20 cellular contexts compared by ENCODE assay signal in the genomic region with DNA sequence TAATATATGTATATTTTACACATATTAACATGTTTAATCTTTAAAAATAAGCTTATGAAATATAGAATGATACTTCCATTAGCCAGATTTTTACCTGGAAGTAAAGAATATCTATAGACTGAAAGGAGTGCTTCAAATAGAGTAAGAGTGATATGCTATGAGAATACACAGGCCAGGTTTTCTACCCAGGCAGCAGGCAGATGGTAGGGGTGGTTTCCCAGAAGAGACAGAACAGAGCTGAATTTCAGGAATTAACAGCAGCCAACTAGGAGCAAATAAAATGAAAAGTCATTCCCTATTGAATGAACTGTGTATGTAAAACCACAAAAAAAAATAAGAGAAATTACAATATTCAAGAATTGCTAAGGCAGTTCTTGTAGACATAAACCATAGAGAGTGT.
DNase-seq lines count a peak whose midpoint lies in the region; ATAC-seq and TF ChIP-seq lines count a peak whose summit lies in the region.
"Had no signal": no experiment of that assay in that cellular context is flagged by ENCODE, and none has a peak within 500 bp of the region (broad histone marks: within the 10 kb centered on the region; RNA-seq: fewer than 3 reads in every experiment).

No MANE protein-coding gene starts in this region.

- H3K4me3 ChIP-seq in HCT116 (replicated peaks in 1 of 2; ENCODE audit: low read depth in 1 of 2, low read length in 2 of 2), result no peak overlapping the region
- H3K4me3 ChIP-seq: GM12878, GM23248 had no signal

- TF ChIP-seq RAD21 in HCT116 (IDR thresholded peaks at IDR 0.05; ENCODE audit: low read depth), result no peak

- peaks cover 7% of the 10 kb centered on the region for H3K4me1 Mint-ChIP-seq in glutamatergic neuron (ENCODE audit: low read depth, unreplicated experiment)
- H3K4me1 Mint-ChIP-seq: IgD-negative memory B cell had no signal

- no peaks in the 10 kb centered on the region for H3K79me2 ChIP-seq in HCT116 (ENCODE audit: insufficient read depth, low read length)

- H2AFZ ChIP-seq in HCT116 (ENCODE audit: low read depth, low read length, poor library complexity, severe bottlenecking), result peak overlapping the region; percentile 59
- H2AFZ ChIP-seq: GM23248 had no signal

- POLR2A ChIA-PET in HCT116 (lab: Charles Lee), result no interaction called here

- DNase-seq in DMS 273 (lab: John Stamatoyannopoulos, UW; ENCODE audit: unreplicated experiment) (peak; percentile 80), HCT116 (ENCODE audit: low read depth, low spot score) (no peak), NCI-H2171 treated with DMSO at 0.1 percent for 48 hours (lab: John Stamatoyannopoulos, UW) (peak; percentile 69), glutamatergic neuron (peak; percentile 15), germinal center (ENCODE audit: low spot score) (no peak), NCI-H1417 (lab: John Stamatoyannopoulos, UW) (no peak), Right ventricle myocardium inferior (ENCODE audit: missing footprints) (no peak)
- DNase-seq: 8988T; Caco-2; CD4-positive, alpha-beta T cell; DMS79 treated with DMSO at 0.1 percent for 48 hours; GM23248; HCEC 1CT; HFFc6; KBM-7 had no signal

- no peak overlapping the region for H3K27ac ChIP-seq in HCT116 (ENCODE audit: low read depth, low read length)
- H3K27ac ChIP-seq: C4-2B, GM23248 had no signal

- H3K9ac ChIP-seq in HCT116 (ENCODE audit: low read length), result no peak overlapping the region
- H3K9ac ChIP-seq: GM23248 had no signal

- peak overlapping the region; percentile 81 for H3K27ac Mint-ChIP-seq in glutamatergic neuron (ENCODE audit: unreplicated experiment)
- H3K27ac Mint-ChIP-seq: CD4-positive, alpha-beta T cell; HFFc6; IgD-negative memory B cell had no signal

- H3K27me3 ChIP-seq in HCT116 (ENCODE audit: insufficient read depth, low read length), result no peaks in the 10 kb centered on the region

- H3K9me2 ChIP-seq in HCT116 (ENCODE audit: insufficient read depth), result no peaks in the 10 kb centered on the region

- H3K36me3 Mint-ChIP-seq in glutamatergic neuron (ENCODE audit: unreplicated experiment), result no peaks in the 10 kb centered on the region
- H3K36me3 Mint-ChIP-seq: IgD-negative memory B cell had no signal

- H3K9me3 Mint-ChIP-seq in glutamatergic neuron (ENCODE audit: unreplicated experiment), result no peaks in the 10 kb centered on the region
- H3K9me3 Mint-ChIP-seq: CD4-positive, alpha-beta T cell had no signal

- ATAC-seq in HCT116, result no peak
- no peak for ATAC-seq in HG03442 (IDR thresholded peaks at IDR 0.05; ENCODE audit: unreplicated experiment)
- ATAC-seq in Right ventricle myocardium inferior, result no peak
- ATAC-seq: GM12878, HepG2 had no signal

- H3K4me3 Mint-ChIP-seq in glutamatergic neuron (ENCODE audit: unreplicated experiment), result no peak overlapping the region
- H3K4me3 Mint-ChIP-seq: CD4-positive, alpha-beta T cell; HFFc6; IgD-negative memory B cell had no signal

- TF ChIP-seq POLR2A in HCT116 (IDR thresholded peaks at IDR 0.05; ENCODE audit: borderline replicate concordance, extremely low read depth, insufficient read depth, insufficient read length), result no peak

- TF ChIP-seq CTCF in HCT116 (IDR thresholded peaks at IDR 0.05 in 2 of 3, conservative IDR thresholded peaks at IDR 0.05 in 1 of 3; ENCODE audit: borderline replicate concordance in 1 of 3, insufficient read depth in 1 of 3, low read depth in 2 of 3, low read length in 2 of 3), result no peak
- TF ChIP-seq CTCF in glutamatergic neuron (IDR thresholded peaks at IDR 0.05; ENCODE audit: partially characterized antibody, unreplicated experiment), result no peak

- intact Hi-C loops in HCT116 (cut with micrococcal nuclease), result no loop called here
- intact Hi-C loops in Right ventricle myocardium inferior (cut with DNase I), result no loop called here

- RAD21 ChIA-PET in HCT116 (lab: Charles Lee; ENCODE audit: low non-redundant PET in 1 of 2, low total read pairs in 2 of 2, uncharacterized antibody in 2 of 2, unreplicated experiment in 2 of 2), result no interaction called here

- no peaks in the 10 kb centered on the region for H3K27me3 Mint-ChIP-seq in glutamatergic neuron (ENCODE audit: unreplicated experiment)
- H3K27me3 Mint-ChIP-seq: CD4-positive, alpha-beta T cell; IgD-negative memory B cell had no signal

- no peaks in the 10 kb centered on the region for H3K4me1 ChIP-seq in HCT116 (ENCODE audit: control insufficient read depth in 1 of 2, insufficient read depth in 2 of 2, low read length in 2 of 2)
- H3K4me1 ChIP-seq: Caco-2 had no signal

- H3K4me2 ChIP-seq in HCT116 (ENCODE audit: low read length), result no peak overlapping the region

- no peaks in the 10 kb centered on the region for H3K36me3 ChIP-seq in HCT116 (ENCODE audit: control insufficient read depth in 1 of 2, insufficient read depth in 2 of 2, low read length in 2 of 2)

- CTCF ChIA-PET in HCT116 (lab: Charles Lee), result no interaction called here

- H3K9me3 ChIP-seq in HCT116 (ENCODE audit: control insufficient read depth in 1 of 2, insufficient read depth in 1 of 2, low read depth in 1 of 2, low read length in 2 of 2), result no peaks in the 10 kb centered on the region
- H3K9me3 ChIP-seq: Caco-2 had no signal

- BruUV-seq in HCT116 (replicated peaks; lab: Mats Ljungman, UMichigan), result no TSS peak

- H4K20me1 ChIP-seq in HCT116 (ENCODE audit: insufficient read depth), result no peaks in the 10 kb centered on the region

TF ChIP-seq in HCT116, 20 proteins besides CTCF, POLR2A, EP300 and RAD21:
- TF ChIP-seq, protein P1, sequence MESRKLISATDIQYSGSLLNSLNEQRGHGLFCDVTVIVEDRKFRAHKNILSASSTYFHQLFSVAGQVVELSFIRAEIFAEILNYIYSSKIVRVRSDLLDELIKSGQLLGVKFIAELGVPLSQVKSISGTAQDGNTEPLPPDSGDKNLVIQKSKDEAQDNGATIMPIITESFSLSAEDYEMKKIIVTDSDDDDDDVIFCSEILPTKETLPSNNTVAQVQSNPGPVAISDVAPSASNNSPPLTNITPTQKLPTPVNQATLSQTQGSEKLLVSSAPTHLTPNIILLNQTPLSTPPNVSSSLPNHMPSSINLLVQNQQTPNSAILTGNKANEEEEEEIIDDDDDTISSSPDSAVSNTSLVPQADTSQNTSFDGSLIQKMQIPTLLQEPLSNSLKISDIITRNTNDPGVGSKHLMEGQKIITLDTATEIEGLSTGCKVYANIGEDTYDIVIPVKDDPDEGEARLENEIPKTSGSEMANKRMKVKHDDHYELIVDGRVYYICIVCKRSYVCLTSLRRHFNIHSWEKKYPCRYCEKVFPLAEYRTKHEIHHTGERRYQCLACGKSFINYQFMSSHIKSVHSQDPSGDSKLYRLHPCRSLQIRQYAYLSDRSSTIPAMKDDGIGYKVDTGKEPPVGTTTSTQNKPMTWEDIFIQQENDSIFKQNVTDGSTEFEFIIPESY (IDR thresholded peaks at IDR 0.05; ENCODE audit: extremely low read depth, insufficient replicate concordance, low read length), result no peak
- TF ChIP-seq, protein P2, sequence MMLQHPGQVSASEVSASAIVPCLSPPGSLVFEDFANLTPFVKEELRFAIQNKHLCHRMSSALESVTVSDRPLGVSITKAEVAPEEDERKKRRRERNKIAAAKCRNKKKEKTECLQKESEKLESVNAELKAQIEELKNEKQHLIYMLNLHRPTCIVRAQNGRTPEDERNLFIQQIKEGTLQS (IDR thresholded peaks at IDR 0.05), result no peak
- TF ChIP-seq ELF1 (IDR thresholded peaks at IDR 0.05; ENCODE audit: borderline replicate concordance, low read depth) (no peak), YY1 (IDR thresholded peaks at IDR 0.05; ENCODE audit: extremely low read depth, insufficient replicate concordance, low read depth, low read length) (no peak), JUND (IDR thresholded peaks at IDR 0.05) (no peak), CBX3 (IDR thresholded peaks at IDR 0.05; ENCODE audit: low read depth) (no peak), SIN3A (IDR thresholded peaks at IDR 0.05; ENCODE audit: low read depth) (no peak), EZH2 (IDR thresholded peaks at IDR 0.05) (no peak), ZFX (IDR thresholded peaks at IDR 0.05) (no peak), POLR2AphosphoS5 (IDR thresholded peaks at IDR 0.05; ENCODE audit: low read depth, low read length) (no peak), CEBPB (IDR thresholded peaks at IDR 0.05; ENCODE audit: low read depth) (no peak), ZNF274 (IDR thresholded peaks at IDR 0.05; ENCODE audit: low read depth, low read length) (no peak), SP1 (IDR thresholded peaks at IDR 0.05; ENCODE audit: low read depth) (no peak), TCF7L2 (IDR thresholded peaks at IDR 0.05; ENCODE audit: borderline replicate concordance, extremely low read depth, insufficient read depth, insufficient read length) (no peak), SRF (IDR thresholded peaks at IDR 0.05; ENCODE audit: low read depth) (no peak), EZH2phosphoT487 (IDR thresholded peaks at IDR 0.05; ENCODE audit: borderline replicate concordance) (no peak)
- TF ChIP-seq, protein P3, sequence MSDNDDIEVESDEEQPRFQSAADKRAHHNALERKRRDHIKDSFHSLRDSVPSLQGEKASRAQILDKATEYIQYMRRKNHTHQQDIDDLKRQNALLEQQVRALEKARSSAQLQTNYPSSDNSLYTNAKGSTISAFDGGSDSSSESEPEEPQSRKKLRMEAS (IDR thresholded peaks at IDR 0.05), result no peak
- TF ChIP-seq, protein P4, sequence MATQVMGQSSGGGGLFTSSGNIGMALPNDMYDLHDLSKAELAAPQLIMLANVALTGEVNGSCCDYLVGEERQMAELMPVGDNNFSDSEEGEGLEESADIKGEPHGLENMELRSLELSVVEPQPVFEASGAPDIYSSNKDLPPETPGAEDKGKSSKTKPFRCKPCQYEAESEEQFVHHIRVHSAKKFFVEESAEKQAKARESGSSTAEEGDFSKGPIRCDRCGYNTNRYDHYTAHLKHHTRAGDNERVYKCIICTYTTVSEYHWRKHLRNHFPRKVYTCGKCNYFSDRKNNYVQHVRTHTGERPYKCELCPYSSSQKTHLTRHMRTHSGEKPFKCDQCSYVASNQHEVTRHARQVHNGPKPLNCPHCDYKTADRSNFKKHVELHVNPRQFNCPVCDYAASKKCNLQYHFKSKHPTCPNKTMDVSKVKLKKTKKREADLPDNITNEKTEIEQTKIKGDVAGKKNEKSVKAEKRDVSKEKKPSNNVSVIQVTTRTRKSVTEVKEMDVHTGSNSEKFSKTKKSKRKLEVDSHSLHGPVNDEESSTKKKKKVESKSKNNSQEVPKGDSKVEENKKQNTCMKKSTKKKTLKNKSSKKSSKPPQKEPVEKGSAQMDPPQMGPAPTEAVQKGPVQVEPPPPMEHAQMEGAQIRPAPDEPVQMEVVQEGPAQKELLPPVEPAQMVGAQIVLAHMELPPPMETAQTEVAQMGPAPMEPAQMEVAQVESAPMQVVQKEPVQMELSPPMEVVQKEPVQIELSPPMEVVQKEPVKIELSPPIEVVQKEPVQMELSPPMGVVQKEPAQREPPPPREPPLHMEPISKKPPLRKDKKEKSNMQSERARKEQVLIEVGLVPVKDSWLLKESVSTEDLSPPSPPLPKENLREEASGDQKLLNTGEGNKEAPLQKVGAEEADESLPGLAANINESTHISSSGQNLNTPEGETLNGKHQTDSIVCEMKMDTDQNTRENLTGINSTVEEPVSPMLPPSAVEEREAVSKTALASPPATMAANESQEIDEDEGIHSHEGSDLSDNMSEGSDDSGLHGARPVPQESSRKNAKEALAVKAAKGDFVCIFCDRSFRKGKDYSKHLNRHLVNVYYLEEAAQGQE (IDR thresholded peaks at IDR 0.05; ENCODE audit: low read depth), result no peak

Comparison
In these comparisons a context has a peak if more than half of its experiments do, and no peak if none do; other contexts are left out.
1. DNase-seq: peak in DMS 273 (single experiment), NCI-H2171 treated with DMSO at 0.1 percent for 48 hours (single experiment) and glutamatergic neuron (single experiment); none in HCT116 (single experiment), germinal center (single experiment), NCI-H1417 (0 of 3) and Right ventricle myocardium inferior (single experiment).